Comparison of ENCODE assay signal across 1 cellular context in genomic region chr2:195352581-195352980, GRCh38.
TF ChIP-seq lines count a peak whose summit lies in the region.

No MANE protein-coding gene starts in this region.

TF ChIP-seq in K562, 482 proteins besides CTCF, POLR2A, EP300 and RAD21 (continued from another document and continues in another):
- TF ChIP-seq ZNF655 (CRISPR knock-in tag; IDR thresholded peaks at IDR 0.05) (no peak), CHD2 (IDR thresholded peaks at IDR 0.05; ENCODE audit: low read depth, low read length) (no peak), ATF3 (IDR thresholded peaks at IDR 0.05) (no peak), ATF3 (CRISPR knock-in tag; conservative IDR thresholded peaks at IDR 0.05) (no peak), NCOA1 (IDR thresholded peaks at IDR 0.05; ENCODE audit: low read depth) (no peak), NELFE (IDR thresholded peaks at IDR 0.05; ENCODE audit: insufficient read depth, insufficient read length) (no peak), ETS2 (tag; IDR thresholded peaks at IDR 0.05; ENCODE audit: borderline replicate concordance, poor library complexity, severe bottlenecking) (no peak), ETV6 (IDR thresholded peaks at IDR 0.05; ENCODE audit: borderline replicate concordance in 1 of 2, low read depth in 2 of 2, low read length in 1 of 2) (no peak), ETV6 (CRISPR knock-in tag; IDR thresholded peaks at IDR 0.05; ENCODE audit: borderline replicate concordance) (no peak), THAP12 (CRISPR knock-in tag; IDR thresholded peaks at IDR 0.05) (no peak), CREM (IDR thresholded peaks at IDR 0.05; ENCODE audit: low read depth) (no peak), TEAD1 (CRISPR knock-in tag; IDR thresholded peaks at IDR 0.05) (no peak), BACH1 (tag; IDR thresholded peaks at IDR 0.05) (no peak), ZNF75A (CRISPR knock-in tag; IDR thresholded peaks at IDR 0.05) (no peak), ZNF644 (tag; IDR thresholded peaks at IDR 0.05; ENCODE audit: low read depth) (no peak), OTX1 (CRISPR knock-in tag; IDR thresholded peaks at IDR 0.05) (no peak), CBFA2T2 (conservative IDR thresholded peaks at IDR 0.05) (peak; percentile 52; the same call in 1 of the 2 replicates), ZNF354B (CRISPR knock-in tag; IDR thresholded peaks at IDR 0.05) (no peak), PKNOX1 (IDR thresholded peaks at IDR 0.05) (no peak), YY1 (IDR thresholded peaks at IDR 0.05; ENCODE audit: borderline replicate concordance in 1 of 3, control insufficient read depth in 1 of 3, extremely low read depth in 1 of 3, insufficient read depth in 3 of 3, insufficient read length in 1 of 3, insufficient replicate concordance in 2 of 3, low read depth in 1 of 3, low read length in 2 of 3) (no peak), TSC22D4 (tag; IDR thresholded peaks at IDR 0.05) (no peak), ZNF431 (CRISPR knock-in tag; IDR thresholded peaks at IDR 0.05) (no peak), MCM7 (IDR thresholded peaks at IDR 0.05) (no peak), ZNF232 (CRISPR knock-in tag; IDR thresholded peaks at IDR 0.05) (no peak), CHAMP1 (IDR thresholded peaks at IDR 0.05) (peak; percentile 92), NFE2 (IDR thresholded peaks at IDR 0.05; ENCODE audit: low read depth) (peak; percentile 95), NR2C2 (CRISPR knock-in tag; IDR thresholded peaks at IDR 0.05) (no peak), NR2C2 (tag; IDR thresholded peaks at IDR 0.05) (no peak), TARDBP (IDR thresholded peaks at IDR 0.05) (no peak), ARID4B (CRISPR knock-in tag; IDR thresholded peaks at IDR 0.05) (no peak), MAFF (IDR thresholded peaks at IDR 0.05; ENCODE audit: low read length) (peak; percentile 81), RBM14 (IDR thresholded peaks at IDR 0.05; ENCODE audit: borderline replicate concordance, insufficient read depth, low read depth, low read length) (no peak), ZEB2 (IDR thresholded peaks at IDR 0.05) (no peak), XRCC3 (IDR thresholded peaks at IDR 0.05) (no peak), HMG20B (CRISPR knock-in tag; IDR thresholded peaks at IDR 0.05) (no peak), STAT6 (CRISPR knock-in tag; IDR thresholded peaks at IDR 0.05) (no peak), CBX3 (IDR thresholded peaks at IDR 0.05; ENCODE audit: borderline replicate concordance in 1 of 2, low read length in 2 of 2) (peak in 1 of 2 experiments; percentile 86; a peak in 1 of 3 replicates), NONO (IDR thresholded peaks at IDR 0.05; ENCODE audit: low read depth in 2 of 2, low read length in 1 of 2) (no peak), SMAD4 (CRISPR knock-in tag; conservative IDR thresholded peaks at IDR 0.05) (no peak), CEBPB (tag; IDR thresholded peaks at IDR 0.05) (peak; percentile 80), TFAM (CRISPR knock-in tag; conservative IDR thresholded peaks at IDR 0.05) (no peak), TAL1 (IDR thresholded peaks at IDR 0.05) (peak; percentile 36; the same call in 1 of the 2 replicates), ATF1 (CRISPR knock-in tag; IDR thresholded peaks at IDR 0.05) (no peak), ATF1 (tag; IDR thresholded peaks at IDR 0.05) (no peak), ARID1B (IDR thresholded peaks at IDR 0.05) (peak; percentile 38), FOXM1 (IDR thresholded peaks at IDR 0.05; ENCODE audit: low read depth) (peak; percentile 97), FOXM1 (CRISPR knock-in tag; IDR thresholded peaks at IDR 0.05; ENCODE audit: low read depth) (no peak), CBFB (CRISPR knock-in tag; IDR thresholded peaks at IDR 0.05) (no peak), ZNF561 (CRISPR knock-in tag; conservative IDR thresholded peaks at IDR 0.05) (no peak), CREB3L1 (IDR thresholded peaks at IDR 0.05; ENCODE audit: borderline replicate concordance, low read depth) (no peak), MAFG (tag; conservative IDR thresholded peaks at IDR 0.05) (peak; percentile 89), NFXL1 (CRISPR knock-in tag; IDR thresholded peaks at IDR 0.05) (no peak), FOXJ3 (CRISPR knock-in tag; IDR thresholded peaks at IDR 0.05) (no peak), ZNF384 (IDR thresholded peaks at IDR 0.05; ENCODE audit: low read depth, low read length) (no peak), NR3C1 (CRISPR knock-in tag; IDR thresholded peaks at IDR 0.05) (no peak), ZBTB7A (IDR thresholded peaks at IDR 0.05; ENCODE audit: borderline replicate concordance, control insufficient read depth, low read depth, low read length) (no peak), SNIP1 (IDR thresholded peaks at IDR 0.05; ENCODE audit: low read depth) (no peak), ZBTB12 (CRISPR knock-in tag; IDR thresholded peaks at IDR 0.05) (no peak)
